ENCODE assay signal across 10 cellular contexts in genomic region chr19:8251025-8251472, GRCh38. TPM values are rescaled to one million over a fixed set of nuclear protein-coding genes. Genes with fewer than 3 reads are reported as not detected.
DNase-seq lines count a peak whose midpoint lies in the region; ATAC-seq and TF ChIP-seq lines count a peak whose summit lies in the region.
"Had no signal": no experiment of that assay in that cellular context is flagged by ENCODE, and none has a peak within 500 bp of the region (broad histone marks: within the 10 kb centered on the region; RNA-seq: fewer than 3 reads in every experiment).

No MANE protein-coding gene starts in this region.

- H3K9me3 ChIP-seq in sigmoid colon (no peaks in the 10 kb centered on the region), HAP-1 (no peaks in the 10 kb centered on the region)

- WGBS in sigmoid colon, 2 donors: 82 to 85% methylated on average over 14 of the region's 14 CpGs

- H3K9me3 Mint-ChIP-seq in activated T-cell treated with anti-CD3 and anti-CD28 coated beads, Interleukin-2, amount 50 U/mL, for 4 hours: no peaks in the 10 kb centered on the region
- H3K9me3 Mint-ChIP-seq: CD4-positive, alpha-beta memory T cell; T-helper 2 cell treated with Interferon-gamma antibody and Interleukin-4, amounts not matched to agents 5 μg/mL and 100 μg/mL, for 36 hours had no signal

- DNase-seq in GM03348 (ENCODE audit: low spot score) (peak; percentile 4), cerebellar cortex (ENCODE audit: low spot score) (peak; percentile 79), left lobe of liver (ENCODE audit: low spot score) (peak; percentile 98), sigmoid colon (peak; percentile 95), Kasumi-1 (lab: John Stamatoyannopoulos, UW) (no peak), iPS-NIHi11 (ENCODE audit: low spot score) (no peak), HAP-1 (ENCODE audit: low spot score in 2 of 2) (no peak)
- DNase-seq in activated T-cell treated with anti-CD3 and anti-CD28 coated beads, Interleukin-2, amount 50 U/mL, for 4 hours: no peak
- DNase-seq: CD4-positive, alpha-beta memory T cell had no signal

- peaks cover 0 to 25% (median 21%) of the 10 kb centered on the region in 4 donors for H3K4me1 ChIP-seq in sigmoid colon
- H3K4me1 ChIP-seq in HAP-1: no peaks in the 10 kb centered on the region

- no peak overlapping the region for H3K4me3 Mint-ChIP-seq in activated T-cell treated with anti-CD3 and anti-CD28 coated beads, Interleukin-2, amount 50 U/mL, for 4 hours
- H3K4me3 Mint-ChIP-seq: CD4-positive, alpha-beta memory T cell; T-helper 2 cell treated with Interferon-gamma antibody and Interleukin-4, amounts not matched to agents 5 μg/mL and 100 μg/mL, for 36 hours had no signal

- peak in 3 of 4 donors; percentile 22 to 64 (median 54) for TF ChIP-seq EP300 in sigmoid colon (IDR thresholded peaks at IDR 0.05)

- TF ChIP-seq POLR2A in sigmoid colon (IDR thresholded peaks at IDR 0.05): no peak

- in situ Hi-C loops in HAP-1 (cut with MboI; ENCODE audit: low sequenced_read_pairs): loop anchor here (5.0 to 10.0 kb wide), 2 partner anchors 94 to 306 kb away; partner anchors contain the start of gene TIMM44

- no peaks in the 10 kb centered on the region for H3K4me1 Mint-ChIP-seq in activated T-cell treated with anti-CD3 and anti-CD28 coated beads, Interleukin-2, amount 50 U/mL, for 4 hours (ENCODE audit: low read depth)

- peak; percentile 78 for ATAC-seq in left lobe of liver
- no peak for ATAC-seq in activated T-cell treated with anti-CD3 and anti-CD28 coated beads, Interleukin-2, amount 50 U/mL, for 4 hours

- TF ChIP-seq CTCF in sigmoid colon (IDR thresholded peaks at IDR 0.05): no peak

- H3K27ac ChIP-seq in sigmoid colon: peak overlapping the region; percentile 65 to 78 (median 77)

- no peaks in the 10 kb centered on the region for H3K27me3 Mint-ChIP-seq in activated T-cell treated with anti-CD3 and anti-CD28 coated beads, Interleukin-2, amount 50 U/mL, for 4 hours (ENCODE audit: low read depth)
- H3K27me3 Mint-ChIP-seq: CD4-positive, alpha-beta memory T cell had no signal

- peaks cover 5% of the 10 kb centered on the region for H3K36me3 Mint-ChIP-seq in activated T-cell treated with anti-CD3 and anti-CD28 coated beads, Interleukin-2, amount 50 U/mL, for 4 hours (ENCODE audit: insufficient read depth)

- H3K4me3 ChIP-seq in sigmoid colon (no peak overlapping the region), HAP-1 (no peak overlapping the region)

- peaks cover 2 to 18% (median 4%) of the 10 kb centered on the region in 4 donors for H3K36me3 ChIP-seq in sigmoid colon
- peaks cover 4% of the 10 kb centered on the region for H3K36me3 ChIP-seq in HAP-1 (replicated peaks)

- H3K27me3 ChIP-seq in sigmoid colon (no peaks in the 10 kb centered on the region), HAP-1 (ENCODE audit: low read depth) (no peaks in the 10 kb centered on the region)

- intact Hi-C loops in sigmoid colon (cut with DNase I): loop anchor here (2.0 to 5.0 kb wide), 2 partner anchors 42 to 249 kb away; partner anchors contain the start of gene CERS4

RNA-seq across cellular contexts. Expression of gene CERS4, which starts 41.9 kb away (rescaled TPM):
- 67.3 TPM for total RNA-seq in left lobe of liver
- 10 to 100 TPM; 24.1 to 40.0 (median 30.2) TPM for total RNA-seq in sigmoid colon
- polyA plus RNA-seq in sigmoid colon: 10 to 100 TPM in 2 of 3 donors, 1 to 10 TPM in 1; 1.4 to 18.6 (median 11.4) TPM
- 10 to 100 TPM; 16.8 to 24.1 (median 19.6) TPM for total RNA-seq in activated T-cell treated with anti-CD3 and anti-CD28 coated beads, Interleukin-2, amount 50 U/mL, for 4 hours

RNA-seq across cellular contexts. Expression of gene CD320, which starts 57.1 kb away (rescaled TPM):
- total RNA-seq in left lobe of liver (16.3 TPM), sigmoid colon (10 to 100 TPM; 22.5 to 39.6 (median 28.7) TPM)
- polyA plus RNA-seq in sigmoid colon: 10 to 100 TPM; 10.2 to 72.6 (median 12.0) TPM
- total RNA-seq in activated T-cell treated with anti-CD3 and anti-CD28 coated beads, Interleukin-2, amount 50 U/mL, for 4 hours: 100 to 1,000 TPM; 142 to 175 (median 145) TPM

Comparison
In these comparisons a context has a peak if more than half of its experiments do, and no peak if none do; other contexts are left out.
1. DNase-seq: peak in GM03348 (single experiment), cerebellar cortex (single experiment), left lobe of liver (single experiment) and sigmoid colon (single experiment); none in Kasumi-1 (0 of 2), iPS-NIHi11 (single experiment), HAP-1 (0 of 2) and activated T-cell treated with anti-CD3 and anti-CD28 coated beads, Interleukin-2, amount 50 U/mL, for 4 hours (single experiment).